ENCODE assay signal across 9 cellular contexts in genomic region chr3:43770426-43771103, GRCh38.
DNase-seq lines count a peak whose midpoint lies in the region; ATAC-seq and TF ChIP-seq lines count a peak whose summit lies in the region.
"Had no signal": no experiment of that assay in that cellular context is flagged by ENCODE, and none has a peak within 500 bp of the region (broad histone marks: within the 10 kb centered on the region; RNA-seq: fewer than 3 reads in every experiment).

No MANE protein-coding gene starts in this region.

- H3K4me3 Mint-ChIP-seq in activated naive CD4-positive, alpha-beta T cell treated with anti-CD3 and anti-CD28 coated beads for 36 hours = no peak overlapping the region
- H3K4me3 Mint-ChIP-seq in immature natural killer cell (peak overlapping the region in 1 of 5 donors; percentile 7), H9 (no peak overlapping the region)
- H3K4me3 Mint-ChIP-seq: naive B cell had no signal

- H3K9me3 Mint-ChIP-seq in activated naive CD4-positive, alpha-beta T cell treated with anti-CD3 and anti-CD28 coated beads for 36 hours = no peaks in the 10 kb centered on the region
- H3K9me3 Mint-ChIP-seq in immature natural killer cell (no peaks in the 10 kb centered on the region), H9 (no peaks in the 10 kb centered on the region)
- H3K9me3 Mint-ChIP-seq: naive B cell had no signal

- no peak overlapping the region for H3K9ac ChIP-seq in H9 (ENCODE audit: extremely low read depth, insufficient read length, low read length)

- H3K23ac ChIP-seq in H9 (ENCODE audit: insufficient read length, low read depth, low read length) = no peak overlapping the region

- peaks cover 6% of the 10 kb centered on the region for H3K27me3 Mint-ChIP-seq in activated naive CD4-positive, alpha-beta T cell treated with anti-CD3 and anti-CD28 coated beads for 36 hours (ENCODE audit: low read depth)
- H3K27me3 Mint-ChIP-seq in immature natural killer cell (ENCODE audit: low read depth in 3 of 3) (peaks cover 2 to 19% (median 9%) of the 10 kb centered on the region in 3 donors), H9 (ENCODE audit: low read depth) (peaks cover 23% of the 10 kb centered on the region)

- H2BK12ac ChIP-seq in H9 (ENCODE audit: insufficient read length, low read depth, low read length) = no peak overlapping the region

- H2AFZ ChIP-seq in H9 (ENCODE audit: low read length) = no peak overlapping the region

- no peaks in the 10 kb centered on the region for H3K4me1 ChIP-seq in H9 (ENCODE audit: insufficient read depth, low read length)

- H3K79me1 ChIP-seq in H9 (ENCODE audit: insufficient read depth, low read depth, low read length, poor library complexity, severe bottlenecking) = no peaks in the 10 kb centered on the region

- no peak overlapping the region for H2BK120ac ChIP-seq in H9 (ENCODE audit: low read depth, low read length, poor library complexity, severe bottlenecking)

- H3K27ac ChIP-seq in H9 (ENCODE audit: insufficient read length, low read depth, low read length) = no peak overlapping the region

- no peak overlapping the region for H3K56ac ChIP-seq in H9 (ENCODE audit: insufficient read length, low read depth, low read length)

- no peak overlapping the region for H4K91ac ChIP-seq in H9 (ENCODE audit: insufficient read length, low read depth, low read length)

- H3K9me3 ChIP-seq in H9 (ENCODE audit: control insufficient read depth, low read depth, low read length) = no peaks in the 10 kb centered on the region

- no peak overlapping the region for H3T11ph ChIP-seq in H9 (ENCODE audit: low read length)

- H3K18ac ChIP-seq in H9 (ENCODE audit: insufficient read length, low read depth, low read length) = no peak overlapping the region

- no peaks in the 10 kb centered on the region for H3K36me3 Mint-ChIP-seq in activated naive CD4-positive, alpha-beta T cell treated with anti-CD3 and anti-CD28 coated beads for 36 hours (ENCODE audit: low read depth)
- H3K36me3 Mint-ChIP-seq in immature natural killer cell (no peaks in the 10 kb centered on the region), H9 (ENCODE audit: insufficient read depth in 1 of 3, low read depth in 3 of 3) (no peaks in the 10 kb centered on the region)
- H3K36me3 Mint-ChIP-seq: naive B cell had no signal

- no peak overlapping the region for H2BK20ac ChIP-seq in H9 (ENCODE audit: low read depth, low read length, poor library complexity, severe bottlenecking)

- no peak overlapping the region for H2AK5ac ChIP-seq in H9 (ENCODE audit: insufficient read length, low read length)

- no peak for TF ChIP-seq CTCF in H9 (conservative IDR thresholded peaks at IDR 0.05)

- H2BK5ac ChIP-seq in H9 (ENCODE audit: insufficient read length, low read length) = no peak overlapping the region

- WGBS in H9 (ENCODE audit: extremely low coverage, insufficient read length, low lambda C conversion rate) = no CpG with 5 or more reads among the region's 11 CpGs

- intact Hi-C loops in activated naive CD4-positive, alpha-beta T cell treated with anti-CD3 and anti-CD28 coated beads for 36 hours (cut with micrococcal nuclease) = no loop called here

- H4K20me1 ChIP-seq in H9 (ENCODE audit: control insufficient read depth, insufficient read depth, insufficient read length) = no peaks in the 10 kb centered on the region

- no peak overlapping the region for H3K4me2 ChIP-seq in H9 (ENCODE audit: insufficient read depth, insufficient read length, low read length)

- H3K27me3 ChIP-seq in H9 (ENCODE audit: insufficient read depth, low read length) = no peaks in the 10 kb centered on the region

- peaks cover 16% of the 10 kb centered on the region for H3K4me1 Mint-ChIP-seq in activated naive CD4-positive, alpha-beta T cell treated with anti-CD3 and anti-CD28 coated beads for 36 hours (ENCODE audit: low read depth)
- H3K4me1 Mint-ChIP-seq in immature natural killer cell (peaks cover 40 to 55% of the 10 kb centered on the region in 2 donors), H9 (peaks cover 14 to 20% of the 10 kb centered on the region in 2 experiments)

- no peak overlapping the region for H4K5ac ChIP-seq in H9 (ENCODE audit: insufficient read length, low read depth, low read length)

- H3K4ac ChIP-seq in H9 (ENCODE audit: low read depth, low read length) = no peak overlapping the region

- CTCF ChIA-PET in activated naive CD4-positive, alpha-beta T cell treated with anti-CD3 and anti-CD28 coated beads for 36 hours (lab: Charles Lee) = no interaction called here

- no peak overlapping the region for H4K8ac ChIP-seq in H9 (replicated peaks; ENCODE audit: insufficient read length, low read depth, low read length)

- DNase-seq in stimulated activated CD4-positive, alpha-beta T cell treated with anti-CD3 and anti-CD28 coated beads, Interleukin-12 subunit alpha, Interleukin-12 subunit beta, amount 100 ng/mL, for 48 hours (ENCODE audit: low read depth in 2 of 3, low spot score in 1 of 3) = peak in 2 of 3 donors; percentile 21 to 26
- no peak for DNase-seq in stimulated activated CD4-positive, alpha-beta T cell treated with anti-CD3 and anti-CD28 coated beads, Interleukin-12 subunit alpha, Interleukin-12 subunit beta, amount 100 ng/mL, for 4 hours
- DNase-seq in activated naive CD4-positive, alpha-beta T cell treated with anti-CD3 and anti-CD28 coated beads for 36 hours = peak; percentile 28
- DNase-seq in immature natural killer cell (peak in 1 of 3 donors; percentile 12), H9 (no peak)
- peak; percentile 49 for DNase-seq in stimulated activated naive CD8-positive, alpha-beta T cell treated with anti-CD3 and anti-CD28 coated beads, Interleukin-15, Interleukin-2, amounts not matched to agents 100 U/mL and 50 U/mL, for 24 hours
- DNase-seq: naive B cell had no signal

- ATAC-seq in stimulated activated naive CD8-positive, alpha-beta T cell treated with anti-CD3 and anti-CD28 coated beads, Interleukin-15, Interleukin-2, amounts not matched to agents 100 U/mL and 50 U/mL, for 24 hours = peak; percentile 75
- ATAC-seq in HG03039 (IDR thresholded peaks at IDR 0.05; ENCODE audit: unreplicated experiment) (no peak), HG02870 (IDR thresholded peaks at IDR 0.05; ENCODE audit: unreplicated experiment) (no peak)

- H2BK15ac ChIP-seq in H9 (ENCODE audit: low read depth, low read length) = no peak overlapping the region

- no peaks in the 10 kb centered on the region for H3K23me2 ChIP-seq in H9 (ENCODE audit: insufficient read length, low read depth, low read length, poor library complexity, severe bottlenecking)

- H3K14ac ChIP-seq in H9 (ENCODE audit: insufficient read depth, low read length) = no peak overlapping the region

- no peak overlapping the region for H3K27ac Mint-ChIP-seq in activated naive CD4-positive, alpha-beta T cell treated with anti-CD3 and anti-CD28 coated beads for 36 hours
- peak overlapping the region in 5 of 6 donors; percentile 8 to 71 (median 51) for H3K27ac Mint-ChIP-seq in immature natural killer cell
- no peak overlapping the region for H3K27ac Mint-ChIP-seq in H9
- H3K27ac Mint-ChIP-seq: naive B cell had no signal

- H3K79me2 ChIP-seq in H9 (ENCODE audit: insufficient read depth, low read length) = no peaks in the 10 kb centered on the region

Comparison
In these comparisons a context has a peak if more than half of its experiments do, and no peak if none do; other contexts are left out.
1. DNase-seq: peak in stimulated activated CD4-positive, alpha-beta T cell treated with anti-CD3 and anti-CD28 coated beads, Interleukin-12 subunit alpha, Interleukin-12 subunit beta, amount 100 ng/mL, for 48 hours (2 of 3), activated naive CD4-positive, alpha-beta T cell treated with anti-CD3 and anti-CD28 coated beads for 36 hours (single experiment) and stimulated activated naive CD8-positive, alpha-beta T cell treated with anti-CD3 and anti-CD28 coated beads, Interleukin-15, Interleukin-2, amounts not matched to agents 100 U/mL and 50 U/mL, for 24 hours (single experiment); none in stimulated activated CD4-positive, alpha-beta T cell treated with anti-CD3 and anti-CD28 coated beads, Interleukin-12 subunit alpha, Interleukin-12 subunit beta, amount 100 ng/mL, for 4 hours (single experiment) and H9 (single experiment).
2. H3K27ac Mint-ChIP-seq: peak in immature natural killer cell (5 of 6); none in activated naive CD4-positive, alpha-beta T cell treated with anti-CD3 and anti-CD28 coated beads for 36 hours (single experiment) and H9 (0 of 3).